Comparison of ENCODE assay signal across 9 cellular contexts in the genomic region with DNA sequence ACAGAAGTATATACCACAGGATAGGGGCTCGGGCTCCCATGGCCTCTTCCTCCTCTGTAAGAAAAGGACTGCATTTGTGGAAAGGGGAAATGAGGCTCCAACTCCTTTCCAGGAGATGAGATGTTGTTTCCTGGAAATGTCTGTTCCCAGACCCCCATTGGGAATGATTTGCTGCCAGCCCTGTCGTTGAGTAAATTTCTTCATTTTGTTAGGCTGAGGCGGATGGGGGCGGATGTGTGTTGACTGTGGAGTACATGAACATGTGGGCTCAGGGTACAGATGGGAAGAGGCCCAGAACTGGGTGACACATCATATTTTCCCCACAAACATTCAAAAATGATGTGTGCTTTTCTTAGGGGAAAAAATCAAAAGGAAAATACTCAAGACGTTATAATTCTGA.
DNase-seq lines count a peak whose midpoint lies in the region; ATAC-seq and TF ChIP-seq lines count a peak whose summit lies in the region.
"Had no signal": no experiment of that assay in that cellular context is flagged by ENCODE, and none has a peak within 500 bp of the region (broad histone marks: within the 10 kb centered on the region; RNA-seq: fewer than 3 reads in every experiment).

No MANE protein-coding gene starts in this region.

- H3K27ac ChIP-seq in WERI-Rb-1, result peak overlapping the region; percentile 60

- peaks cover 71 to 80% of the 10 kb centered on the region in 2 donors for H3K4me1 Mint-ChIP-seq in effector memory CD8-positive, alpha-beta T cell (ENCODE audit: low read depth in 2 of 2)

- peak overlapping the region; percentile 81 to 86 for H3K4me3 Mint-ChIP-seq in effector memory CD8-positive, alpha-beta T cell

- H3K27me3 ChIP-seq in WERI-Rb-1 (ENCODE audit: insufficient read depth, low read depth, severe bottlenecking), result no peaks in the 10 kb centered on the region

- no peaks in the 10 kb centered on the region for H3K27me3 Mint-ChIP-seq in effector memory CD8-positive, alpha-beta T cell

- H3K9me3 ChIP-seq in WERI-Rb-1 (ENCODE audit: severe bottlenecking), result no peaks in the 10 kb centered on the region

- no peaks in the 10 kb centered on the region for H3K9me3 Mint-ChIP-seq in effector memory CD8-positive, alpha-beta T cell

- peaks cover 9% of the 10 kb centered on the region for H3K36me3 Mint-ChIP-seq in effector memory CD8-positive, alpha-beta T cell (ENCODE audit: insufficient read depth)

- TF ChIP-seq CTCF in WERI-Rb-1 (IDR thresholded peaks at IDR 0.05; ENCODE audit: low read depth, low read length), result no peak

- H3K27ac Mint-ChIP-seq in effector memory CD8-positive, alpha-beta T cell, result peak overlapping the region; percentile 78 to 91

- ATAC-seq in effector memory CD8-positive, alpha-beta T cell (replicated peaks), result no peak
- ATAC-seq in HG03571 (IDR thresholded peaks at IDR 0.05; ENCODE audit: unreplicated experiment), result no peak
- ATAC-seq in HG03378 (IDR thresholded peaks at IDR 0.05; ENCODE audit: unreplicated experiment), result no peak

- H3K4me3 ChIP-seq in WERI-Rb-1 (ENCODE audit: low read depth, low read length), result no peak overlapping the region

- peak; percentile 17 for DNase-seq in EH (ENCODE audit: low read depth)
- DNase-seq in WERI-Rb-1, result no peak
- DNase-seq in effector memory CD8-positive, alpha-beta T cell, result no peak
- DNase-seq in stimulated activated CD4-positive, alpha-beta T cell treated with anti-CD3 and anti-CD28 coated beads, Interleukin-4, amount 100 ng/mL, for 1 hour, result peak; percentile 59
- no peak for DNase-seq in AML-193 (lab: John Stamatoyannopoulos, UW)
- DNase-seq in cerebellar cortex (ENCODE audit: low spot score), result no peak
- DNase-seq: NCI-H1694 had no signal

- no peaks in the 10 kb centered on the region for H3K36me3 ChIP-seq in WERI-Rb-1

Comparison
In these comparisons a context has a peak if more than half of its experiments do, and no peak if none do; other contexts are left out.
1. DNase-seq: peak in EH (single experiment) and stimulated activated CD4-positive, alpha-beta T cell treated with anti-CD3 and anti-CD28 coated beads, Interleukin-4, amount 100 ng/mL, for 1 hour (single experiment); none in WERI-Rb-1 (single experiment), effector memory CD8-positive, alpha-beta T cell (0 of 3), AML-193 (0 of 2) and cerebellar cortex (single experiment).